ENCODE assay signal across 24 cellular contexts in genomic region chr20:14374191-14374590, GRCh38. TPM values are rescaled to one million over a fixed set of nuclear protein-coding genes. Genes with fewer than 3 reads are reported as not detected.
"Had no signal": no experiment of that assay in that cellular context is flagged by ENCODE, and none has a peak within 500 bp of the region (broad histone marks: within the 10 kb centered on the region; RNA-seq: fewer than 3 reads in every experiment).

No MANE protein-coding gene starts in this region.

- H3K27me3 Mint-ChIP-seq: activated CD4-positive, alpha-beta memory T cell treated with anti-CD3 and anti-CD28 coated beads, Interleukin-2, amount 10 ng/mL, durations not matched to agents 7 days and 5 days; activated CD4-positive, alpha-beta T cell treated with anti-CD3 and anti-CD28 coated beads, Interleukin-2, amount 10 ng/mL, durations not matched to agents 7 days and 5 days; progenitor cell of endocrine pancreas; stimulated activated naive CD8-positive, alpha-beta T cell treated with anti-CD3 and anti-CD28 coated beads, Interleukin-15, Interleukin-2, amounts not matched to agents 100 ng/mL and 50 ng/mL, for 24 hours; T-helper 17 cell had no signal

- DNase-seq: activated CD4-positive, alpha-beta memory T cell treated with anti-CD3 and anti-CD28 coated beads, Interleukin-2, amount 10 ng/mL, durations not matched to agents 7 days and 5 days; activated CD4-positive, alpha-beta T cell treated with anti-CD3 and anti-CD28 coated beads for 1 hour; activated CD4-positive, alpha-beta T cell treated with anti-CD3 and anti-CD28 coated beads, Interleukin-2, amount 10 ng/mL, durations not matched to agents 7 days and 5 days; activated T-cell treated with anti-CD3 and anti-CD28 coated beads, Interleukin-2, amount 50 U/mL, for 4 hours; central memory CD4-positive, alpha-beta T cell; foreskin keratinocyte; heart left ventricle; hypothalamus; left lung; lower lobe of right lung; mesenchymal stem cell; natural killer cell; ovary; stimulated activated CD4-positive, alpha-beta T cell treated with anti-CD3 and anti-CD28 coated beads, Interleukin-12 subunit alpha, Interleukin-12 subunit beta, amount 100 ng/mL, for 4 hours; stimulated activated CD4-positive, alpha-beta T cell treated with anti-CD3 and anti-CD28 coated beads, Interleukin-4, amount 100 ng/mL, for 1 hour; T-helper 17 cell; T1000; trophoblast cell had no signal

- H3K27ac Mint-ChIP-seq: activated CD4-positive, alpha-beta memory T cell treated with anti-CD3 and anti-CD28 coated beads, Interleukin-2, amount 10 ng/mL, durations not matched to agents 7 days and 5 days; activated CD4-positive, alpha-beta T cell treated with anti-CD3 and anti-CD28 coated beads, Interleukin-2, amount 10 ng/mL, durations not matched to agents 7 days and 5 days; activated naive CD4-positive, alpha-beta T cell treated with anti-CD3 and anti-CD28 coated beads, Interleukin-2, amount 50 U/mL, for 72 hours; activated T-helper 2 cell treated with anti-CD3 and anti-CD28 coated beads, Interferon-gamma antibody, Interleukin-2, Interleukin-4, amounts not matched to agents 10 μg/mL and 5 μg/mL and 100 μg/mL, durations not matched to agents 14 hours and 24 hours and 36 hours; natural killer cell; progenitor cell of endocrine pancreas; stimulated activated naive CD8-positive, alpha-beta T cell treated with anti-CD3 and anti-CD28 coated beads, Interleukin-15, Interleukin-2, amounts not matched to agents 100 ng/mL and 50 ng/mL, for 24 hours; T-helper 17 cell had no signal

- H3K9me3 Mint-ChIP-seq: activated CD4-positive, alpha-beta T cell treated with anti-CD3 and anti-CD28 coated beads, Interleukin-2, amount 10 ng/mL, durations not matched to agents 7 days and 5 days; stimulated activated naive CD8-positive, alpha-beta T cell treated with anti-CD3 and anti-CD28 coated beads, Interleukin-15, Interleukin-2, amounts not matched to agents 100 ng/mL and 50 ng/mL, for 24 hours had no signal

- H3K4me3 Mint-ChIP-seq: activated CD4-positive, alpha-beta memory T cell treated with anti-CD3 and anti-CD28 coated beads, Interleukin-2, amount 10 ng/mL, durations not matched to agents 7 days and 5 days; activated CD4-positive, alpha-beta T cell treated with anti-CD3 and anti-CD28 coated beads, Interleukin-2, amount 10 ng/mL, durations not matched to agents 7 days and 5 days; activated T-cell treated with anti-CD3 and anti-CD28 coated beads, Interleukin-2, amount 50 U/mL, for 4 hours; natural killer cell; stimulated activated naive CD8-positive, alpha-beta T cell treated with anti-CD3 and anti-CD28 coated beads, Interleukin-15, Interleukin-2, amounts not matched to agents 100 ng/mL and 50 ng/mL, for 24 hours; T-helper 17 cell had no signal

- H3K36me3 Mint-ChIP-seq: activated naive CD4-positive, alpha-beta T cell treated with anti-CD3 and anti-CD28 coated beads, Interleukin-2, amount 50 U/mL, for 72 hours had no signal

- ATAC-seq: activated naive CD4-positive, alpha-beta T cell treated with anti-CD3 and anti-CD28 coated beads, Interleukin-2, amount 50 U/mL, for 72 hours; activated T-cell treated with anti-CD3 and anti-CD28 coated beads, Interleukin-2, amount 50 U/mL, for 4 hours; foreskin keratinocyte; heart left ventricle; left lung; lower lobe of right lung; natural killer cell; sciatic nerve; T-helper 17 cell had no signal

- H3K4me1 Mint-ChIP-seq: activated CD4-positive, alpha-beta memory T cell treated with anti-CD3 and anti-CD28 coated beads, Interleukin-2, amount 10 ng/mL, durations not matched to agents 7 days and 5 days; activated CD4-positive, alpha-beta T cell treated with anti-CD3 and anti-CD28 coated beads, Interleukin-2, amount 10 ng/mL, durations not matched to agents 7 days and 5 days; natural killer cell; T-helper 17 cell had no signal

RNA-seq across cellular contexts. Expression of gene FLRT3, which starts 36.8 kb away (rescaled TPM):
- total RNA-seq: activated CD4-positive, alpha-beta memory T cell treated with anti-CD3 and anti-CD28 coated beads, Interleukin-2, amount 10 ng/mL, durations not matched to agents 7 days and 5 days; activated CD4-positive, alpha-beta T cell treated with anti-CD3 and anti-CD28 coated beads, Interleukin-2, amount 10 ng/mL, durations not matched to agents 7 days and 5 days; activated naive CD4-positive, alpha-beta T cell treated with anti-CD3 and anti-CD28 coated beads, Interleukin-2, amount 50 U/mL, for 72 hours; activated T-cell treated with anti-CD3 and anti-CD28 coated beads, Interleukin-2, amount 50 U/mL, for 4 hours; activated T-helper 2 cell treated with anti-CD3 and anti-CD28 coated beads, Interferon-gamma antibody, Interleukin-2, Interleukin-4, amounts not matched to agents 10 μg/mL and 5 μg/mL and 100 μg/mL, durations not matched to agents 14 hours and 24 hours and 36 hours; mononuclear cell; natural killer cell; T-helper 17 cell had no signal
